14 cellular contexts compared by ENCODE assay signal in genomic region chr10:29291561-29291960, GRCh38. TPM values are rescaled to one million over a fixed set of nuclear protein-coding genes. Genes with fewer than 3 reads are reported as not detected.
"Had no signal": no experiment of that assay in that cellular context is flagged by ENCODE, and none has a peak within 500 bp of the region (broad histone marks: within the 10 kb centered on the region; RNA-seq: fewer than 3 reads in every experiment).

No MANE protein-coding gene starts in this region.

RNA-seq across cellular contexts. Expression of gene LYZL1, which starts 2.7 kb away (rescaled TPM):
- total RNA-seq: stomach, subcutaneous adipose tissue, suprapubic skin, temporal lobe, thoracic aorta, tibial nerve, transverse colon, upper lobe of left lung, upper lobe of right lung, ureter, urinary bladder, uterus, vagina had no signal
- polyA plus RNA-seq: stomach, thymus, urinary bladder had no signal
